In genomic region chr6:83868639-83869038, GRCh38 we compare ENCODE assay signal across 13 cellular contexts. TPM values are rescaled to one million over a fixed set of nuclear protein-coding genes. Genes with fewer than 3 reads are reported as not detected.
DNase-seq lines count a peak whose midpoint lies in the region; ATAC-seq, FAIRE-seq and TF ChIP-seq lines count a peak whose summit lies in the region.
"Had no signal": no experiment of that assay in that cellular context is flagged by ENCODE, and none has a peak within 500 bp of the region (broad histone marks: within the 10 kb centered on the region; RNA-seq: fewer than 3 reads in every experiment).

No MANE protein-coding gene starts in this region.

- no peaks in the 10 kb centered on the region for H3K27me3 ChIP-seq in BE2C
- no peaks in the 10 kb centered on the region for H3K27me3 ChIP-seq in upper lobe of right lung
- H3K27me3 ChIP-seq: left lung, testis had no signal

- no peak for TF ChIP-seq CTCF in BE2C (IDR thresholded peaks at IDR 0.05; ENCODE audit: low read depth, low read length)
- TF ChIP-seq CTCF in upper lobe of right lung (IDR thresholded peaks at IDR 0.05): no peak

- H3K36me3 ChIP-seq in BE2C: peaks cover 17% of the 10 kb centered on the region
- H3K36me3 ChIP-seq in upper lobe of right lung: peaks cover 25% of the 10 kb centered on the region

- H3K4me3 ChIP-seq in BE2C (ENCODE audit: low read depth, low read length): no peak overlapping the region
- no peak overlapping the region for H3K4me3 ChIP-seq in upper lobe of right lung
- H3K4me3 ChIP-seq: left lung, testis had no signal

- no peak for ATAC-seq in HG03457 (IDR thresholded peaks at IDR 0.05; ENCODE audit: unreplicated experiment)
- ATAC-seq in upper lobe of right lung: no peak
- ATAC-seq in HG03565 (IDR thresholded peaks at IDR 0.05; ENCODE audit: unreplicated experiment): no peak
- ATAC-seq: left lung had no signal

- H3K27ac ChIP-seq in upper lobe of right lung: no peak overlapping the region
- H3K27ac ChIP-seq: testis had no signal

- no peaks in the 10 kb centered on the region; the same call in 1 of the 2 replicates for H3K4me1 ChIP-seq in BE2C
- no peaks in the 10 kb centered on the region for H3K4me1 ChIP-seq in upper lobe of right lung
- H3K4me1 ChIP-seq: testis had no signal

- intact Hi-C loops in upper lobe of right lung (cut with DNase I): no loop called here

- no peaks in the 10 kb centered on the region for H3K9me3 ChIP-seq in BE2C
- no peaks in the 10 kb centered on the region for H3K9me3 ChIP-seq in upper lobe of right lung
- H3K9me3 ChIP-seq: left lung, testis had no signal

- peak; percentile 82 for FAIRE-seq in islet of Langerhans (lab: Jason Lieb, UNC)

- DNase-seq in Daoy (ENCODE audit: low read depth) (peak; percentile 80), HT1080 (ENCODE audit: low read depth) (peak; percentile 83), astrocyte of the hippocampus (ENCODE audit: low read depth, low spot score) (peak; percentile 16), BE2C (no peak), upper lobe of right lung (no peak)
- DNase-seq: left lung, MM.1S, NCI-H2227 treated with DMSO at 0.1 percent for 48 hours, SHP77 treated with DMSO at 0.1 percent for 48 hours, testis had no signal

RNA-seq across cellular contexts. Expression of gene CYB5R4, which starts 9.2 kb away (rescaled TPM):
- 50.9 and 52.6 TPM in 2 replicates for total RNA-seq in Daoy (2014; rRNA removed; shearing (Covaris generic))
- 9.4 and 14.9 TPM in 2 replicates for total RNA-seq in HT1080 (2014; rRNA removed; shearing (Covaris generic))
- 14.3 and 22.2 TPM in 2 replicates for polyA plus RNA-seq in HT1080 (2015; cell fraction: cytosol; rRNA removed)
- 5.8 and 6.6 TPM in 2 replicates for polyA plus RNA-seq in HT1080 (2015; cell fraction: nucleus; rRNA removed)
- 10.7 TPM for polyA plus RNA-seq in BE2C (2012; ENCODE audit: insufficient read depth, insufficient read length, low read depth)
- total RNA-seq in upper lobe of right lung: 24.4 TPM

RNA-seq across cellular contexts. Expression of gene RIPPLY2, which starts 15.5 kb away (rescaled TPM):
- total RNA-seq in Daoy (2014; rRNA removed; shearing (Covaris generic)): 5.1 and 5.4 TPM in 2 replicates
- total RNA-seq in HT1080 (2014; rRNA removed; shearing (Covaris generic)): not detected in 2 replicates
- not detected in 2 replicates for polyA plus RNA-seq in HT1080 (2015; cell fraction: cytosol; rRNA removed)
- 0.07 TPM in 1 of 2 replicates, not detected in the other for polyA plus RNA-seq in HT1080 (2015; cell fraction: nucleus; rRNA removed)
- polyA plus RNA-seq in BE2C (2012; ENCODE audit: insufficient read depth, insufficient read length, low read depth): 28.9 TPM
- total RNA-seq in upper lobe of right lung: not detected
- total RNA-seq: left lung had no signal

Comparison
In these comparisons a context has a peak if more than half of its experiments do, and no peak if none do; other contexts are left out.
1. DNase-seq: peak in Daoy (single experiment), HT1080 (single experiment) and astrocyte of the hippocampus (single experiment); none in BE2C (single experiment) and upper lobe of right lung (single experiment).